ENCODE assay signal across 19 cellular contexts in genomic region chr12:26680724-26681455, GRCh38.
DNase-seq lines count a peak whose midpoint lies in the region; ATAC-seq and TF ChIP-seq lines count a peak whose summit lies in the region.
"Had no signal": no experiment of that assay in that cellular context is flagged by ENCODE, and none has a peak within 500 bp of the region (broad histone marks: within the 10 kb centered on the region; RNA-seq: fewer than 3 reads in every experiment).

No MANE protein-coding gene starts in this region.

- no peak overlapping the region for H2BK20ac ChIP-seq in IMR-90 (ENCODE audit: low read depth, low read length)

- CTCF ChIA-PET in IMR-90 (lab: Yijun Ruan, JAX): interaction anchor here (1.1 to 1.2 kb wide), 2 partner anchors 21 to 153 kb away, joined by 3 to 4 read pairs; partner anchors contain the start of gene ITPR2

- H2AK5ac ChIP-seq in IMR-90 (ENCODE audit: low read depth, low read length): no peak overlapping the region

- no peak overlapping the region for H3K56ac ChIP-seq in IMR-90 (ENCODE audit: extremely low read depth, insufficient read depth, low read length)

- no peaks in the 10 kb centered on the region for H3K79me1 ChIP-seq in IMR-90 (ENCODE audit: low read depth in 1 of 2, low read length in 2 of 2)

- no peaks in the 10 kb centered on the region for H3K9me3 Mint-ChIP-seq in activated T-helper 1 cell treated with anti-CD3 and anti-CD28 coated beads, Interleukin-12 subunit alpha, Interleukin-12 subunit beta, Interleukin-2, Interleukin-4 antibody, amounts not matched to agents 30 ng/mL and 10 ng/mL and 1 ng/mL, durations not matched to agents 14 hours and 24 hours and 36 hours

- H3K36me3 Mint-ChIP-seq in activated T-helper 1 cell treated with anti-CD3 and anti-CD28 coated beads, Interleukin-12 subunit alpha, Interleukin-12 subunit beta, Interleukin-2, Interleukin-4 antibody, amounts not matched to agents 30 ng/mL and 10 ng/mL and 1 ng/mL, durations not matched to agents 14 hours and 24 hours and 36 hours (ENCODE audit: low read depth): peaks cover 20% of the 10 kb centered on the region

- H3K18ac ChIP-seq in IMR-90 (ENCODE audit: low read depth, low read length): no peak overlapping the region

- BruUV-seq in IMR-90 (replicated peaks; lab: Mats Ljungman, UMichigan): no TSS peak

- no peak overlapping the region for H2BK5ac ChIP-seq in IMR-90 (ENCODE audit: low read depth, low read length, poor library complexity, severe bottlenecking)

- no peak overlapping the region for H3K14ac ChIP-seq in IMR-90 (replicated peaks; ENCODE audit: low read depth, low read length)

- no peak overlapping the region for H2AFZ ChIP-seq in IMR-90 (replicated peaks; ENCODE audit: low read length, poor library complexity)

- DNase-seq in EH (ENCODE audit: low read depth) (peak; percentile 20), IMR-90 (peak; percentile 63), dermis blood vessel endothelial cell (peak; percentile 46), left colon (no peak), coronary artery (ENCODE audit: low spot score) (no peak), kidney tubule cell (ENCODE audit: low spot score) (no peak)
- DNase-seq in activated T-helper 1 cell treated with anti-CD3 and anti-CD28 coated beads, Interleukin-12 subunit alpha, Interleukin-12 subunit beta, Interleukin-2, Interleukin-4 antibody, amounts not matched to agents 30 ng/mL and 10 ng/mL and 1 ng/mL, durations not matched to agents 14 hours and 24 hours and 36 hours (ENCODE audit: low spot score): no peak
- DNase-seq: activated CD4-positive, alpha-beta T cell treated with anti-CD3 and anti-CD28 coated beads for 36 hours; activated CD8-positive, alpha-beta memory T cell treated with anti-CD3 and anti-CD28 coated beads, Interleukin-2, amount 50 U/mL, for 48 hours; DMS53; effector memory CD4-positive, alpha-beta T cell; NCI-H1048; SIG-M5; T-helper 9 cell had no signal

- WGBS in IMR-90 (ENCODE audit: extremely low coverage in 2 of 2, insufficient read length in 1 of 2), 2 experiments: no CpG with 5 or more reads among the region's 3 CpGs

- no peak overlapping the region for H3K23ac ChIP-seq in IMR-90 (ENCODE audit: low read depth, low read length)

- peaks cover 8% of the 10 kb centered on the region for H3K4me1 ChIP-seq in IMR-90 (ENCODE audit: control insufficient read depth, insufficient read depth, low read length)
- H3K4me1 ChIP-seq: suprapubic skin had no signal

- no peaks in the 10 kb centered on the region for H4K20me1 ChIP-seq in IMR-90 (ENCODE audit: insufficient read depth, low read length)

- POLR2A ChIA-PET in IMR-90 (lab: Charles Lee; ENCODE audit: unreplicated experiment): no interaction called here

- no peaks in the 10 kb centered on the region for H3K4me1 Mint-ChIP-seq in activated T-helper 1 cell treated with anti-CD3 and anti-CD28 coated beads, Interleukin-12 subunit alpha, Interleukin-12 subunit beta, Interleukin-2, Interleukin-4 antibody, amounts not matched to agents 30 ng/mL and 10 ng/mL and 1 ng/mL, durations not matched to agents 14 hours and 24 hours and 36 hours (ENCODE audit: low read depth)
- H3K4me1 Mint-ChIP-seq: activated CD4-positive, alpha-beta T cell treated with anti-CD3 and anti-CD28 coated beads for 36 hours; CD14-positive monocyte had no signal

- no peak overlapping the region for H3K4ac ChIP-seq in IMR-90 (ENCODE audit: low read depth, low read length)

- no peak overlapping the region for H4K91ac ChIP-seq in IMR-90 (ENCODE audit: insufficient read depth, low read depth, low read length)

- TF ChIP-seq CTCF in IMR-90 (conservative IDR thresholded peaks at IDR 0.05; ENCODE audit: low read depth, low read length) (no peak), coronary artery (IDR thresholded peaks at IDR 0.05) (no peak)

- in situ Hi-C loops in IMR-90 (cut with MboI; ENCODE audit: low sequenced_read_pairs): no loop called here

- no peaks in the 10 kb centered on the region for H3K36me3 ChIP-seq in IMR-90 (ENCODE audit: control insufficient read depth, insufficient read depth, low read length)
- H3K36me3 ChIP-seq: cardiac muscle cell had no signal

- no peak overlapping the region for H2AK9ac ChIP-seq in IMR-90 (replicated peaks; ENCODE audit: low read depth, low read length, poor library complexity)

- dilution Hi-C loops in IMR-90 (cut with HindIII; ENCODE audit: low sequenced_read_pairs, unreplicated experiment): no loop called here

- no peak overlapping the region for H3K27ac ChIP-seq in IMR-90 (ENCODE audit: insufficient read depth, low read length)
- H3K27ac ChIP-seq in coronary artery: no peak overlapping the region
- H3K27ac ChIP-seq: cardiac muscle cell, suprapubic skin had no signal

- ATAC-seq in IMR-90 (ENCODE audit: low read depth): no peak; the same call in 1 of the 2 replicates
- ATAC-seq in left colon: peak; percentile 69
- ATAC-seq in GM19463 (IDR thresholded peaks at IDR 0.05; ENCODE audit: unreplicated experiment): no peak
- ATAC-seq: activated CD4-positive, alpha-beta T cell treated with anti-CD3 and anti-CD28 coated beads for 36 hours; activated naive CD4-positive, alpha-beta T cell treated with anti-CD3 and anti-CD28 coated beads, Interleukin-2, amount 50 U/mL, for 72 hours had no signal

- H3K4me2 ChIP-seq in IMR-90 (ENCODE audit: low read depth, low read length): no peak overlapping the region

- no peak overlapping the region for H2BK120ac ChIP-seq in IMR-90 (ENCODE audit: low read depth, low read length)

- no peak for TF ChIP-seq POLR2A in IMR-90 (IDR thresholded peaks at IDR 0.05; ENCODE audit: low read depth, low read length)

- intact Hi-C loops in IMR-90 (cut with micrococcal nuclease): no loop called here
- intact Hi-C loops in left colon (cut with DNase I, micrococcal nuclease): no loop called here
- intact Hi-C loops in activated T-helper 1 cell treated with anti-CD3 and anti-CD28 coated beads, Interleukin-12 subunit alpha, Interleukin-12 subunit beta, Interleukin-2, Interleukin-4 antibody, amounts not matched to agents 30 ng/mL and 10 ng/mL and 1 ng/mL, durations not matched to agents 14 hours and 24 hours and 36 hours (cut with micrococcal nuclease): no loop called here

- no peak for TF ChIP-seq RAD21 in IMR-90 (IDR thresholded peaks at IDR 0.05; ENCODE audit: low read length)

- no peaks in the 10 kb centered on the region for H3K27me3 ChIP-seq in IMR-90 (ENCODE audit: control insufficient read depth, insufficient read depth, low read length)
- H3K27me3 ChIP-seq: cardiac muscle cell, suprapubic skin had no signal

- H3K27ac Mint-ChIP-seq in activated T-helper 1 cell treated with anti-CD3 and anti-CD28 coated beads, Interleukin-12 subunit alpha, Interleukin-12 subunit beta, Interleukin-2, Interleukin-4 antibody, amounts not matched to agents 30 ng/mL and 10 ng/mL and 1 ng/mL, durations not matched to agents 14 hours and 24 hours and 36 hours: no peak overlapping the region
- H3K27ac Mint-ChIP-seq: activated CD4-positive, alpha-beta T cell treated with anti-CD3 and anti-CD28 coated beads for 36 hours; CD14-positive monocyte had no signal

- no peak overlapping the region for H2BK15ac ChIP-seq in IMR-90 (ENCODE audit: low read depth, low read length)

- 0 out of 2 replicates have a peak, but pooled peaks cover 3% of the 10 kb centered on the region for H3K9me1 ChIP-seq in IMR-90 (ENCODE audit: insufficient read depth, low read length)

- H3K4me3 ChIP-seq in IMR-90 (ENCODE audit: insufficient read depth, low read depth, low read length): no peak overlapping the region
- H3K4me3 ChIP-seq in coronary artery: no peak overlapping the region
- H3K4me3 ChIP-seq: cardiac muscle cell, suprapubic skin had no signal

- H4K5ac ChIP-seq in IMR-90 (ENCODE audit: low read depth, low read length): no peak overlapping the region

- H3K9ac ChIP-seq in IMR-90 (ENCODE audit: low read depth, low read length): no peak overlapping the region

- no peak overlapping the region for H3K4me3 Mint-ChIP-seq in activated T-helper 1 cell treated with anti-CD3 and anti-CD28 coated beads, Interleukin-12 subunit alpha, Interleukin-12 subunit beta, Interleukin-2, Interleukin-4 antibody, amounts not matched to agents 30 ng/mL and 10 ng/mL and 1 ng/mL, durations not matched to agents 14 hours and 24 hours and 36 hours
- H3K4me3 Mint-ChIP-seq: activated CD4-positive, alpha-beta T cell treated with anti-CD3 and anti-CD28 coated beads for 36 hours; CD14-positive monocyte had no signal

- no peaks in the 10 kb centered on the region for H3K27me3 Mint-ChIP-seq in activated T-helper 1 cell treated with anti-CD3 and anti-CD28 coated beads, Interleukin-12 subunit alpha, Interleukin-12 subunit beta, Interleukin-2, Interleukin-4 antibody, amounts not matched to agents 30 ng/mL and 10 ng/mL and 1 ng/mL, durations not matched to agents 14 hours and 24 hours and 36 hours (ENCODE audit: insufficient read depth)
- H3K27me3 Mint-ChIP-seq: activated CD4-positive, alpha-beta T cell treated with anti-CD3 and anti-CD28 coated beads for 36 hours had no signal

- H3K9me3 ChIP-seq in IMR-90 (ENCODE audit: control insufficient read depth, insufficient read depth, low read length): peaks cover 6% of the 10 kb centered on the region; the same call in 1 of the 2 replicates
- H3K9me3 ChIP-seq: suprapubic skin had no signal

- no peak overlapping the region for H4K8ac ChIP-seq in IMR-90 (ENCODE audit: low read depth in 2 of 2, low read length in 2 of 2)

TF ChIP-seq in IMR-90, 13 proteins besides CTCF, POLR2A, EP300 and RAD21:
- TF ChIP-seq MXI1 (IDR thresholded peaks at IDR 0.05; ENCODE audit: borderline replicate concordance, low read depth, low read length) (no peak), SMC3 (IDR thresholded peaks at IDR 0.05; ENCODE audit: low read depth, low read length) (no peak)

Comparison
In these comparisons a context has a peak if more than half of its experiments do, and no peak if none do; other contexts are left out.
1. DNase-seq: peak in EH (single experiment), IMR-90 (single experiment) and dermis blood vessel endothelial cell (single experiment); none in left colon (0 of 2), coronary artery (single experiment), activated T-helper 1 cell treated with anti-CD3 and anti-CD28 coated beads, Interleukin-12 subunit alpha, Interleukin-12 subunit beta, Interleukin-2, Interleukin-4 antibody, amounts not matched to agents 30 ng/mL and 10 ng/mL and 1 ng/mL, durations not matched to agents 14 hours and 24 hours and 36 hours (single experiment) and kidney tubule cell (single experiment).